Comparison of ENCODE assay signal across 9 cellular contexts in genomic region chr1:32509939-32510338, GRCh38. TPM values are rescaled to one million over a fixed set of nuclear protein-coding genes. Genes with fewer than 3 reads are reported as not detected.
"Had no signal": no experiment of that assay in that cellular context is flagged by ENCODE, and none has a peak within 500 bp of the region (broad histone marks: within the 10 kb centered on the region; RNA-seq: fewer than 3 reads in every experiment).

No MANE protein-coding gene starts in this region.

- H3K9ac ChIP-seq: KMS-11 had no signal

- FAIRE-seq: HTR-8/SVneo had no signal

- H3K4me2 ChIP-seq: KMS-11 had no signal

- H3K27ac ChIP-seq: HL-60, KMS-11 had no signal

- DNase-seq: IMR-90, KBM-7, KG1 had no signal

RNA-seq across cellular contexts. Expression of gene ZBTB8B, which starts 45.1 kb away (rescaled TPM):
- total RNA-seq: HT-29, HT1080, IMR-90 had no signal
- polyA plus RNA-seq: IgD-negative memory B cell, IMR-90 had no signal
